Comparison of ENCODE assay signal across 8 cellular contexts in genomic region chrX:110238259-110238658, GRCh38.
DNase-seq lines count a peak whose midpoint lies in the region; ATAC-seq and TF ChIP-seq lines count a peak whose summit lies in the region.
"Not testable (repeated sequence)": the region's sequence is repeated elsewhere in the genome, so short reads cannot be mapped to it uniquely, and the experiment has no call there.

No MANE protein-coding gene starts in this region.

- peak overlapping the region; percentile 13; the same call in 1 of the 2 replicates for H3K27ac Mint-ChIP-seq in HFFc6
- H3K27ac Mint-ChIP-seq in central memory CD8-positive, alpha-beta T cell (ENCODE audit: low read depth), result peak overlapping the region; percentile 84

- not testable (repeated sequence) for H3K36me3 Mint-ChIP-seq in HFFc6 (ENCODE audit: low read depth); central memory CD8-positive, alpha-beta T cell (ENCODE audit: insufficient read depth)

- not testable (repeated sequence) for TF ChIP-seq CTCF in HFFc6 (IDR thresholded peaks at IDR 0.05)

- H3K9me3 Mint-ChIP-seq in HFFc6, result not testable (repeated sequence)
- peaks cover 13% of the 10 kb centered on the region for H3K9me3 Mint-ChIP-seq in central memory CD8-positive, alpha-beta T cell

- H3K4me1 Mint-ChIP-seq in HFFc6 (ENCODE audit: low read depth), result peaks cover 35% of the 10 kb centered on the region
- peaks cover 24% of the 10 kb centered on the region for H3K4me1 Mint-ChIP-seq in central memory CD8-positive, alpha-beta T cell

- DNase-seq in HFFc6, result not testable (repeated sequence)
- DNase-seq in T-helper 2 cell (peak in 3 of 5 experiments; percentile 23 to 82 (median 36)), kidney tubule cell (ENCODE audit: low spot score) (peak; percentile 20), ureter (ENCODE audit: low spot score) (peak; percentile 43)
- DNase-seq in activated CD4-positive, alpha-beta T cell treated with anti-CD3 and anti-CD28 coated beads, Interleukin-2, amount 50 U/mL, for 48 hours, result peak; percentile 8 to 28
- peak; percentile 6 for DNase-seq in activated T-helper 9 cell treated with anti-CD3 and anti-CD28 coated beads, Interleukin-2, amount 50 U/mL, for 16 hours (ENCODE audit: low read depth)
- DNase-seq in central memory CD8-positive, alpha-beta T cell (ENCODE audit: low spot score in 2 of 2), result peak; percentile 14 to 32
- peak; percentile 6 for DNase-seq in stimulated activated CD4-positive, alpha-beta T cell treated with anti-CD3 and anti-CD28 coated beads, Interleukin-12 subunit alpha, Interleukin-12 subunit beta, amount 100 ng/mL, for 4 hours

- ATAC-seq in central memory CD8-positive, alpha-beta T cell (replicated peaks; ENCODE audit: extremely low read depth, poor library complexity, severe bottlenecking), result peak; percentile 86

- H3K27me3 Mint-ChIP-seq in HFFc6 (ENCODE audit: insufficient read depth); central memory CD8-positive, alpha-beta T cell: not testable (repeated sequence)

- H3K4me3 Mint-ChIP-seq in HFFc6; central memory CD8-positive, alpha-beta T cell: not testable (repeated sequence)
